8 cellular contexts compared by ENCODE assay signal in the genomic region with DNA sequence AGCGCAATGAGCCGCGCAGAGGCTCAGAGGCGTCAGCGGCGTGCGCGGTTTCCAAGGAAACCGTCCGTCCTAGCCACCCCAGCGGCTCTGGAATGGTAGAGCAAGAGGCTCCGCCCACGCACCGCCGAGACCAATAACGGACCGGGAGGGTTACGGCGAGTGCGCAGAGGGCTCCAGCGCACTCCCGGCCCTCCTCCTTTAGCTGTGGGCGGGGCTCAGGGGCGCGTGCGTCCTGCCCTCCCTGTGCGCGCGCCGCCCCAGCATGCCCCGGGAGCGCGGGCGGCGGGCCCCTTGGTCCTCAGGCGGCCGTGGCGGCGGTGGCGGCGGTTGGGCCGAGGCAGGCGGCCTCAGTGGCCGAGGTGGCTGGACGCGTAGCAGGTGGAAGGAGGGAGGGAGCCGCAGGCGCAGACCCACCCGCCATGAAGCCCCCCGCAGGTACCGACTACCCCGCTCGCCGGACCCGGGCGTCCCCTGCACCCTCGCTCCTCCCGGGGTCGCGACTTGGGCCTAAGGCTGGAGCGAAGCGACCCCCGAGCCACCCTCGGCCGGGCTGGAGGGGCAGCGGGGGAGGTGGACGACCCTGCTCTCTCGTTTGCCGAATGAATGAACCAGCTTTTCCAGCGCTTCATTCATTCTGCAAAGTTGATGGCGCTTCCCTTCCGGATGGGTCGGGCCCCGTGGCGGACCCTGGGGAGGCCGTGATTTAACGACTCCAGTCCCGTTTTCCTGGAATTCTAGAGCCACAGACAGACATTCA. TPM values are rescaled to one million over a fixed set of nuclear protein-coding genes. Genes with fewer than 3 reads are reported as not detected.
DNase-seq lines count a peak whose midpoint lies in the region; ATAC-seq and TF ChIP-seq lines count a peak whose summit lies in the region.

A gene (plus strand): TSS at position 260 of the 757 bp plus-strand sequence. CDS start 160 bp downstream, at position 420.

- H3K4me1 Mint-ChIP-seq in activated CD4-positive, alpha-beta T cell treated with anti-CD3 and anti-CD28 coated beads, Interleukin-2, amount 10 ng/mL, durations not matched to agents 7 days and 5 days = peaks cover 57% of the 10 kb centered on the region

- H3K4me3 ChIP-seq in BE2C (ENCODE audit: low read depth, low read length) = peak within 1 kb of the TSS; percentile 74

- peaks cover 24% of the 10 kb centered on the region for H3K36me3 ChIP-seq in BE2C

- H3K27me3 Mint-ChIP-seq in activated CD4-positive, alpha-beta T cell treated with anti-CD3 and anti-CD28 coated beads, Interleukin-2, amount 10 ng/mL, durations not matched to agents 7 days and 5 days = no peaks in the 10 kb centered on the region

- no peaks in the 10 kb centered on the region for H3K27me3 ChIP-seq in BE2C

- POLR2A ChIA-PET in activated CD4-positive, alpha-beta T cell treated with anti-CD3 and anti-CD28 coated beads, Interleukin-2, amount 10 ng/mL, durations not matched to agents 7 days and 5 days (lab: Charles Lee) = interaction anchor here (0.7 kb wide), 1 partner anchor 187 kb away, joined by 3 read pairs; no protein-coding TSS in a partner anchor

- CTCF ChIA-PET in activated CD4-positive, alpha-beta T cell treated with anti-CD3 and anti-CD28 coated beads, Interleukin-2, amount 10 ng/mL, durations not matched to agents 7 days and 5 days (lab: Charles Lee) = interaction anchor here (0.6 kb wide), 1 partner anchor 165 kb away, joined by 3 read pairs; no protein-coding TSS in a partner anchor

- H3K36me3 Mint-ChIP-seq in activated CD4-positive, alpha-beta T cell treated with anti-CD3 and anti-CD28 coated beads, Interleukin-2, amount 10 ng/mL, durations not matched to agents 7 days and 5 days (ENCODE audit: low read depth) = peaks cover 6% of the 10 kb centered on the region

- TF ChIP-seq CTCF in BE2C (IDR thresholded peaks at IDR 0.05; ENCODE audit: low read depth, low read length) = no peak

- H3K27ac Mint-ChIP-seq in activated CD4-positive, alpha-beta T cell treated with anti-CD3 and anti-CD28 coated beads, Interleukin-2, amount 10 ng/mL, durations not matched to agents 7 days and 5 days = peak within 1 kb of the TSS; percentile 84

- intact Hi-C loops in left colon (cut with DNase I, micrococcal nuclease) = no loop called here

- no peaks in the 10 kb centered on the region for H3K9me3 ChIP-seq in BE2C

- ATAC-seq in GM19324 (IDR thresholded peaks at IDR 0.05; ENCODE audit: low FRiP score, unreplicated experiment) (peak; percentile 77), HG03469 (IDR thresholded peaks at IDR 0.05; ENCODE audit: unreplicated experiment) (peak; percentile 49), left colon (peak; percentile 87)

- no peaks in the 10 kb centered on the region for H3K9me3 Mint-ChIP-seq in activated CD4-positive, alpha-beta T cell treated with anti-CD3 and anti-CD28 coated beads, Interleukin-2, amount 10 ng/mL, durations not matched to agents 7 days and 5 days

- DNase-seq in BE2C (peak; percentile 100), NCI-H69 (lab: John Stamatoyannopoulos, UW) (peak; percentile 100), cortex of kidney (lab: John Stamatoyannopoulos, UW) (peak; percentile 88), left colon (peak; percentile 99)
- peak; percentile 99 for DNase-seq in activated CD4-positive, alpha-beta T cell treated with anti-CD3 and anti-CD28 coated beads, Interleukin-2, amount 10 ng/mL, durations not matched to agents 7 days and 5 days
- peak; percentile 100 for DNase-seq in stimulated activated CD4-positive, alpha-beta T cell treated with anti-CD3 and anti-CD28 coated beads, Interleukin-1b, Interleukin-23, amount 100 ng/mL, for 48 hours

- H3K4me1 ChIP-seq in BE2C = 0 out of 2 replicates have a peak, but pooled peaks cover 2% of the 10 kb centered on the region

- H3K4me3 Mint-ChIP-seq in activated CD4-positive, alpha-beta T cell treated with anti-CD3 and anti-CD28 coated beads, Interleukin-2, amount 10 ng/mL, durations not matched to agents 7 days and 5 days = peak within 1 kb of the TSS; percentile 93

RNA-seq across cellular contexts. Expression of the gene that starts here (rescaled TPM):
- 102 TPM for polyA plus RNA-seq in BE2C (2012; ENCODE audit: insufficient read depth, insufficient read length, low read depth)
- 10 to 100 TPM; 84.2 to 97.1 TPM for total RNA-seq in activated CD4-positive, alpha-beta T cell treated with anti-CD3 and anti-CD28 coated beads, Interleukin-2, amount 10 ng/mL, durations not matched to agents 7 days and 5 days
- 10 to 100 TPM; 43.6 to 46.0 TPM for total RNA-seq in left colon

Comparison
In these comparisons a context has a peak if more than half of its experiments do, and no peak if none do; other contexts are left out.
1. Peak in every context shown above with its lines: DNase-seq, ATAC-seq and H3K4me3 ChIP-seq.